In genomic region chr17:46730026-46730425, GRCh38 we compare ENCODE assay signal across 15 cellular contexts.
"Had no signal": no experiment of that assay in that cellular context is flagged by ENCODE, and none has a peak within 500 bp of the region (broad histone marks: within the 10 kb centered on the region; RNA-seq: fewer than 3 reads in every experiment).

No MANE protein-coding gene starts in this region.

- H3K9me3 ChIP-seq: esophagus muscularis mucosa, gastroesophageal sphincter, neutrophil, right atrium auricular region had no signal

- H3K36me3 ChIP-seq: right atrium auricular region had no signal

- H3K27ac Mint-ChIP-seq: naive thymus-derived CD4-positive, alpha-beta T cell; nephron progenitor cell had no signal

- DNase-seq: effector CD8-positive, alpha-beta T cell; glutamatergic neuron; kidney glomerular epithelial cell; naive thymus-derived CD4-positive, alpha-beta T cell; nephron progenitor cell; posterior cingulate gyrus; stimulated activated CD4-positive, alpha-beta T cell treated with anti-CD3 and anti-CD28 coated beads, Interleukin-2, amount 100 ng/mL, for 48 hours; stimulated activated naive CD4-positive, alpha-beta T cell treated with Interleukin-2 at 50 U/mL for 16 hours; trophoblast cell had no signal

- H3K4me2 ChIP-seq: smooth muscle cell had no signal

- H3K9me3 Mint-ChIP-seq: naive thymus-derived CD4-positive, alpha-beta T cell; nephron progenitor cell had no signal

- H3K4me1 ChIP-seq: esophagus muscularis mucosa, gastroesophageal sphincter, right atrium auricular region had no signal

- H3K27me3 ChIP-seq: esophagus muscularis mucosa, gastroesophageal sphincter, neutrophil, right atrium auricular region had no signal

- H3K27me3 Mint-ChIP-seq: naive thymus-derived CD4-positive, alpha-beta T cell had no signal

- H3K4me3 ChIP-seq: coronary artery, esophagus muscularis mucosa, gastroesophageal sphincter, right atrium auricular region, smooth muscle cell had no signal

- ATAC-seq: gastroesophageal sphincter; naive thymus-derived CD4-positive, alpha-beta T cell had no signal

- H3K27ac ChIP-seq: coronary artery, esophagus muscularis mucosa, gastroesophageal sphincter, neutrophil, right atrium auricular region had no signal

- H3K4me3 Mint-ChIP-seq: naive thymus-derived CD4-positive, alpha-beta T cell; nephron progenitor cell had no signal
